Comparison of ENCODE assay signal across 1 cellular context in the genomic region with DNA sequence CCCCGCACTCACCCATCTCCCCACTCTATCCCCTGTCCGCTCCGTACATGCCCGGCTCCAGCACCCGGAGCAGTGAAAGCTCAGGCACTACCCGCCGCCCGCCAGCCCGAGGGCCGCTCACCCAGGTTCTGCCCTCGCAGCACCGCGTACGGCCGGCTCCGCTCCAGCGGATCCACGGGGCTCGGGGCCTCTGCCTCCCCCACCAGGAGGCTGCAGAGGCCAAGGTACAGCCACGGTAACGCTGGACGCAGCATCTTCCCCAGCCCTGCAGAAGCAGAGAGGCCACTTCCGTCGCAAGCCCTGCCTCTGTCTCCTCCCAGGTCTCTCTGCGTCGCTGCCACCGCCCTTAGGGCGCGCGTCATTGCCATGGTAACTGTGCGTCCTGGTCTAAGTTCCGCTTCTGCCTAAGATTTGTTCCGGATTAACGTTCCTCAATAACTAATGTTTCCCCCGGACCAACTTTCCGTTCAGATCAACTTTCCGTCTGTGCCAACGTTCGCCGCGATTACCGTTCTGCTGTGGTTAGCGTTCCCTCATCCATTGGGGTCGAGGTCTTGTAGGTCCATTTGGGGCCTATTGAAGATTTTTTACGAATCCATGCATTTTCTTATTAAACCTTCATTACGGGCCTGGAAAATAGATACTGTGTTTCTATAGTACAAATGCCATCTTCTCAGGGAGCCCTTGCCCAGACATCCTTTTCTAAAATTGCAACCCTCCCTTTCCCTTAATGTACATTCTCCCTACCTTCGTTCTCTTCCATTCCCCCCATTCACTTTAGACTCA.
TF ChIP-seq lines count a peak whose summit lies in the region.

A gene with protein sequence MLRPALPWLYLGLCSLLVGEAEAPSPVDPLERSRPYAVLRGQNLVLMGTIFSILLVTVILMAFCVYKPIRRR (minus strand): TSS at position 281 of the 786 bp plus-strand sequence. CDS start 27 bp downstream, at position 254.

TF ChIP-seq in K562, 482 proteins besides CTCF, POLR2A, EP300 and RAD21 (continued from another document and continues in another):
- TF ChIP-seq, protein P1, sequence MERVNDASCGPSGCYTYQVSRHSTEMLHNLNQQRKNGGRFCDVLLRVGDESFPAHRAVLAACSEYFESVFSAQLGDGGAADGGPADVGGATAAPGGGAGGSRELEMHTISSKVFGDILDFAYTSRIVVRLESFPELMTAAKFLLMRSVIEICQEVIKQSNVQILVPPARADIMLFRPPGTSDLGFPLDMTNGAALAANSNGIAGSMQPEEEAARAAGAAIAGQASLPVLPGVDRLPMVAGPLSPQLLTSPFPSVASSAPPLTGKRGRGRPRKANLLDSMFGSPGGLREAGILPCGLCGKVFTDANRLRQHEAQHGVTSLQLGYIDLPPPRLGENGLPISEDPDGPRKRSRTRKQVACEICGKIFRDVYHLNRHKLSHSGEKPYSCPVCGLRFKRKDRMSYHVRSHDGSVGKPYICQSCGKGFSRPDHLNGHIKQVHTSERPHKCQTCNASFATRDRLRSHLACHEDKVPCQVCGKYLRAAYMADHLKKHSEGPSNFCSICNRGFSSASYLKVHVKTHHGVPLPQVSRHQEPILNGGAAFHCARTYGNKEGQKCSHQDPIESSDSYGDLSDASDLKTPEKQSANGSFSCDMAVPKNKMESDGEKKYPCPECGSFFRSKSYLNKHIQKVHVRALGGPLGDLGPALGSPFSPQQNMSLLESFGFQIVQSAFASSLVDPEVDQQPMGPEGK (CRISPR knock-in tag; IDR thresholded peaks at IDR 0.05; ENCODE audit: borderline replicate concordance): no peak
- TF ChIP-seq, protein P2, sequence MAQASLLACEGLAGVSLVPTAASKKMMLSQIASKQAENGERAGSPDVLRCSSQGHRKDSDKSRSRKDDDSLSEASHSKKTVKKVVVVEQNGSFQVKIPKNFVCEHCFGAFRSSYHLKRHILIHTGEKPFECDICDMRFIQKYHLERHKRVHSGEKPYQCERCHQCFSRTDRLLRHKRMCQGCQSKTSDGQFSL (CRISPR knock-in tag; IDR thresholded peaks at IDR 0.05): peak; percentile 90
- TF ChIP-seq, protein P2 (tag; IDR thresholded peaks at IDR 0.05): no peak
- no peak for TF ChIP-seq MCM3 (IDR thresholded peaks at IDR 0.05)
- no peak for TF ChIP-seq ZNF75A (CRISPR knock-in tag; IDR thresholded peaks at IDR 0.05)
- TF ChIP-seq SAFB (IDR thresholded peaks at IDR 0.05; ENCODE audit: borderline replicate concordance, low read depth, low read length): no peak
- TF ChIP-seq MAFG (tag; conservative IDR thresholded peaks at IDR 0.05): no peak; the same call in 1 of the 2 replicates
- TF ChIP-seq, protein P3, sequence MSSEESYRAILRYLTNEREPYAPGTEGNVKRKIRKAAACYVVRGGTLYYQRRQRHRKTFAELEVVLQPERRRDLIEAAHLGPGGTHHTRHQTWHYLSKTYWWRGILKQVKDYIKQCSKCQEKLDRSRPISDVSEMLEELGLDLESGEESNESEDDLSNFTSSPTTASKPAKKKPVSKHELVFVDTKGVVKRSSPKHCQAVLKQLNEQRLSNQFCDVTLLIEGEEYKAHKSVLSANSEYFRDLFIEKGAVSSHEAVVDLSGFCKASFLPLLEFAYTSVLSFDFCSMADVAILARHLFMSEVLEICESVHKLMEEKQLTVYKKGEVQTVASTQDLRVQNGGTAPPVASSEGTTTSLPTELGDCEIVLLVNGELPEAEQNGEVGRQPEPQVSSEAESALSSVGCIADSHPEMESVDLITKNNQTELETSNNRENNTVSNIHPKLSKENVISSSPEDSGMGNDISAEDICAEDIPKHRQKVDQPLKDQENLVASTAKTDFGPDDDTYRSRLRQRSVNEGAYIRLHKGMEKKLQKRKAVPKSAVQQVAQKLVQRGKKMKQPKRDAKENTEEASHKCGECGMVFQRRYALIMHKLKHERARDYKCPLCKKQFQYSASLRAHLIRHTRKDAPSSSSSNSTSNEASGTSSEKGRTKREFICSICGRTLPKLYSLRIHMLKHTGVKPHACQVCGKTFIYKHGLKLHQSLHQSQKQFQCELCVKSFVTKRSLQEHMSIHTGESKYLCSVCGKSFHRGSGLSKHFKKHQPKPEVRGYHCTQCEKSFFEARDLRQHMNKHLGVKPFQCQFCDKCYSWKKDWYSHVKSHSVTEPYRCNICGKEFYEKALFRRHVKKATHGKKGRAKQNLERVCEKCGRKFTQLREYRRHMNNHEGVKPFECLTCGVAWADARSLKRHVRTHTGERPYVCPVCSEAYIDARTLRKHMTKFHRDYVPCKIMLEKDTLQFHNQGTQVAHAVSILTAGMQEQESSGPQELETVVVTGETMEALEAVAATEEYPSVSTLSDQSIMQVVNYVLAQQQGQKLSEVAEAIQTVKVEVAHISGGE (CRISPR knock-in tag; IDR thresholded peaks at IDR 0.05): peak; percentile 91 to 99 (median 97)
- no peak for TF ChIP-seq ZNF175 (CRISPR knock-in tag; IDR thresholded peaks at IDR 0.05; ENCODE audit: low read depth)
- TF ChIP-seq, protein P4, sequence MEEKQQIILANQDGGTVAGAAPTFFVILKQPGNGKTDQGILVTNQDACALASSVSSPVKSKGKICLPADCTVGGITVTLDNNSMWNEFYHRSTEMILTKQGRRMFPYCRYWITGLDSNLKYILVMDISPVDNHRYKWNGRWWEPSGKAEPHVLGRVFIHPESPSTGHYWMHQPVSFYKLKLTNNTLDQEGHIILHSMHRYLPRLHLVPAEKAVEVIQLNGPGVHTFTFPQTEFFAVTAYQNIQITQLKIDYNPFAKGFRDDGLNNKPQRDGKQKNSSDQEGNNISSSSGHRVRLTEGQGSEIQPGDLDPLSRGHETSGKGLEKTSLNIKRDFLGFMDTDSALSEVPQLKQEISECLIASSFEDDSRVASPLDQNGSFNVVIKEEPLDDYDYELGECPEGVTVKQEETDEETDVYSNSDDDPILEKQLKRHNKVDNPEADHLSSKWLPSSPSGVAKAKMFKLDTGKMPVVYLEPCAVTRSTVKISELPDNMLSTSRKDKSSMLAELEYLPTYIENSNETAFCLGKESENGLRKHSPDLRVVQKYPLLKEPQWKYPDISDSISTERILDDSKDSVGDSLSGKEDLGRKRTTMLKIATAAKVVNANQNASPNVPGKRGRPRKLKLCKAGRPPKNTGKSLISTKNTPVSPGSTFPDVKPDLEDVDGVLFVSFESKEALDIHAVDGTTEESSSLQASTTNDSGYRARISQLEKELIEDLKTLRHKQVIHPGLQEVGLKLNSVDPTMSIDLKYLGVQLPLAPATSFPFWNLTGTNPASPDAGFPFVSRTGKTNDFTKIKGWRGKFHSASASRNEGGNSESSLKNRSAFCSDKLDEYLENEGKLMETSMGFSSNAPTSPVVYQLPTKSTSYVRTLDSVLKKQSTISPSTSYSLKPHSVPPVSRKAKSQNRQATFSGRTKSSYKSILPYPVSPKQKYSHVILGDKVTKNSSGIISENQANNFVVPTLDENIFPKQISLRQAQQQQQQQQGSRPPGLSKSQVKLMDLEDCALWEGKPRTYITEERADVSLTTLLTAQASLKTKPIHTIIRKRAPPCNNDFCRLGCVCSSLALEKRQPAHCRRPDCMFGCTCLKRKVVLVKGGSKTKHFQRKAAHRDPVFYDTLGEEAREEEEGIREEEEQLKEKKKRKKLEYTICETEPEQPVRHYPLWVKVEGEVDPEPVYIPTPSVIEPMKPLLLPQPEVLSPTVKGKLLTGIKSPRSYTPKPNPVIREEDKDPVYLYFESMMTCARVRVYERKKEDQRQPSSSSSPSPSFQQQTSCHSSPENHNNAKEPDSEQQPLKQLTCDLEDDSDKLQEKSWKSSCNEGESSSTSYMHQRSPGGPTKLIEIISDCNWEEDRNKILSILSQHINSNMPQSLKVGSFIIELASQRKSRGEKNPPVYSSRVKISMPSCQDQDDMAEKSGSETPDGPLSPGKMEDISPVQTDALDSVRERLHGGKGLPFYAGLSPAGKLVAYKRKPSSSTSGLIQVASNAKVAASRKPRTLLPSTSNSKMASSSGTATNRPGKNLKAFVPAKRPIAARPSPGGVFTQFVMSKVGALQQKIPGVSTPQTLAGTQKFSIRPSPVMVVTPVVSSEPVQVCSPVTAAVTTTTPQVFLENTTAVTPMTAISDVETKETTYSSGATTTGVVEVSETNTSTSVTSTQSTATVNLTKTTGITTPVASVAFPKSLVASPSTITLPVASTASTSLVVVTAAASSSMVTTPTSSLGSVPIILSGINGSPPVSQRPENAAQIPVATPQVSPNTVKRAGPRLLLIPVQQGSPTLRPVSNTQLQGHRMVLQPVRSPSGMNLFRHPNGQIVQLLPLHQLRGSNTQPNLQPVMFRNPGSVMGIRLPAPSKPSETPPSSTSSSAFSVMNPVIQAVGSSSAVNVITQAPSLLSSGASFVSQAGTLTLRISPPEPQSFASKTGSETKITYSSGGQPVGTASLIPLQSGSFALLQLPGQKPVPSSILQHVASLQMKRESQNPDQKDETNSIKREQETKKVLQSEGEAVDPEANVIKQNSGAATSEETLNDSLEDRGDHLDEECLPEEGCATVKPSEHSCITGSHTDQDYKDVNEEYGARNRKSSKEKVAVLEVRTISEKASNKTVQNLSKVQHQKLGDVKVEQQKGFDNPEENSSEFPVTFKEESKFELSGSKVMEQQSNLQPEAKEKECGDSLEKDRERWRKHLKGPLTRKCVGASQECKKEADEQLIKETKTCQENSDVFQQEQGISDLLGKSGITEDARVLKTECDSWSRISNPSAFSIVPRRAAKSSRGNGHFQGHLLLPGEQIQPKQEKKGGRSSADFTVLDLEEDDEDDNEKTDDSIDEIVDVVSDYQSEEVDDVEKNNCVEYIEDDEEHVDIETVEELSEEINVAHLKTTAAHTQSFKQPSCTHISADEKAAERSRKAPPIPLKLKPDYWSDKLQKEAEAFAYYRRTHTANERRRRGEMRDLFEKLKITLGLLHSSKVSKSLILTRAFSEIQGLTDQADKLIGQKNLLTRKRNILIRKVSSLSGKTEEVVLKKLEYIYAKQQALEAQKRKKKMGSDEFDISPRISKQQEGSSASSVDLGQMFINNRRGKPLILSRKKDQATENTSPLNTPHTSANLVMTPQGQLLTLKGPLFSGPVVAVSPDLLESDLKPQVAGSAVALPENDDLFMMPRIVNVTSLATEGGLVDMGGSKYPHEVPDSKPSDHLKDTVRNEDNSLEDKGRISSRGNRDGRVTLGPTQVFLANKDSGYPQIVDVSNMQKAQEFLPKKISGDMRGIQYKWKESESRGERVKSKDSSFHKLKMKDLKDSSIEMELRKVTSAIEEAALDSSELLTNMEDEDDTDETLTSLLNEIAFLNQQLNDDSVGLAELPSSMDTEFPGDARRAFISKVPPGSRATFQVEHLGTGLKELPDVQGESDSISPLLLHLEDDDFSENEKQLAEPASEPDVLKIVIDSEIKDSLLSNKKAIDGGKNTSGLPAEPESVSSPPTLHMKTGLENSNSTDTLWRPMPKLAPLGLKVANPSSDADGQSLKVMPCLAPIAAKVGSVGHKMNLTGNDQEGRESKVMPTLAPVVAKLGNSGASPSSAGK (IDR thresholded peaks at IDR 0.05): peak; percentile 36
- TF ChIP-seq, protein P5, sequence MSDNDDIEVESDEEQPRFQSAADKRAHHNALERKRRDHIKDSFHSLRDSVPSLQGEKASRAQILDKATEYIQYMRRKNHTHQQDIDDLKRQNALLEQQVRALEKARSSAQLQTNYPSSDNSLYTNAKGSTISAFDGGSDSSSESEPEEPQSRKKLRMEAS (CRISPR knock-in tag; IDR thresholded peaks at IDR 0.05): peak; percentile 50
- TF ChIP-seq, protein P6, sequence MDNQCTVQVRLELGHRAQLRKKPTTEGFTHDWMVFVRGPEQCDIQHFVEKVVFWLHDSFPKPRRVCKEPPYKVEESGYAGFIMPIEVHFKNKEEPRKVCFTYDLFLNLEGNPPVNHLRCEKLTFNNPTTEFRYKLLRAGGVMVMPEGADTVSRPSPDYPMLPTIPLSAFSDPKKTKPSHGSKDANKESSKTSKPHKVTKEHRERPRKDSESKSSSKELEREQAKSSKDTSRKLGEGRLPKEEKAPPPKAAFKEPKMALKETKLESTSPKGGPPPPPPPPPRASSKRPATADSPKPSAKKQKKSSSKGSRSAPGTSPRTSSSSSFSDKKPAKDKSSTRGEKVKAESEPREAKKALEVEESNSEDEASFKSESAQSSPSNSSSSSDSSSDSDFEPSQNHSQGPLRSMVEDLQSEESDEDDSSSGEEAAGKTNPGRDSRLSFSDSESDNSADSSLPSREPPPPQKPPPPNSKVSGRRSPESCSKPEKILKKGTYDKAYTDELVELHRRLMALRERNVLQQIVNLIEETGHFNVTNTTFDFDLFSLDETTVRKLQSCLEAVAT (IDR thresholded peaks at IDR 0.05): no peak; a peak in 1 of 4 replicates
- 0 out of 2 replicates have a peak, but pooled peaks have one; percentile 62 for TF ChIP-seq PML (IDR thresholded peaks at IDR 0.05; ENCODE audit: low read length)
- TF ChIP-seq, protein P7, sequence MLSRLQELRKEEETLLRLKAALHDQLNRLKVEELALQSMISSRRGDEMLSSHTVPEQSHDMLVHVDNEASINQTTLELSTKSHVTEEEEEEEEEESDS (CRISPR knock-in tag; IDR thresholded peaks at IDR 0.05): no peak
- no peak for TF ChIP-seq ZKSCAN1 (IDR thresholded peaks at IDR 0.05; ENCODE audit: low read depth, low read length)
- TF ChIP-seq, protein P8, sequence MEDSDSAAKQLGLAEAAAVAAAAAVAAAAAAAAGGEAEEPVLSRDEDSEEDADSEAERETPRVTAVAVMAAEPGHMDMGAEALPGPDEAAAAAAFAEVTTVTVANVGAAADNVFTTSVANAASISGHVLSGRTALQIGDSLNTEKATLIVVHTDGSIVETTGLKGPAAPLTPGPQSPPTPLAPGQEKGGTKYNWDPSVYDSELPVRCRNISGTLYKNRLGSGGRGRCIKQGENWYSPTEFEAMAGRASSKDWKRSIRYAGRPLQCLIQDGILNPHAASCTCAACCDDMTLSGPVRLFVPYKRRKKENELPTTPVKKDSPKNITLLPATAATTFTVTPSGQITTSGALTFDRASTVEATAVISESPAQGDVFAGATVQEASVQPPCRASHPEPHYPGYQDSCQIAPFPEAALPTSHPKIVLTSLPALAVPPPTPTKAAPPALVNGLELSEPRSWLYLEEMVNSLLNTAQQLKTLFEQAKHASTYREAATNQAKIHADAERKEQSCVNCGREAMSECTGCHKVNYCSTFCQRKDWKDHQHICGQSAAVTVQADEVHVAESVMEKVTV (CRISPR knock-in tag; IDR thresholded peaks at IDR 0.05): no peak
- TF ChIP-seq ZNF197 (CRISPR knock-in tag; IDR thresholded peaks at IDR 0.05; ENCODE audit: low read depth): 0 out of 2 replicates have a peak, but pooled peaks have one; percentile 42
- TF ChIP-seq DPF2 (IDR thresholded peaks at IDR 0.05): peak; percentile 71
- TF ChIP-seq, protein P9, sequence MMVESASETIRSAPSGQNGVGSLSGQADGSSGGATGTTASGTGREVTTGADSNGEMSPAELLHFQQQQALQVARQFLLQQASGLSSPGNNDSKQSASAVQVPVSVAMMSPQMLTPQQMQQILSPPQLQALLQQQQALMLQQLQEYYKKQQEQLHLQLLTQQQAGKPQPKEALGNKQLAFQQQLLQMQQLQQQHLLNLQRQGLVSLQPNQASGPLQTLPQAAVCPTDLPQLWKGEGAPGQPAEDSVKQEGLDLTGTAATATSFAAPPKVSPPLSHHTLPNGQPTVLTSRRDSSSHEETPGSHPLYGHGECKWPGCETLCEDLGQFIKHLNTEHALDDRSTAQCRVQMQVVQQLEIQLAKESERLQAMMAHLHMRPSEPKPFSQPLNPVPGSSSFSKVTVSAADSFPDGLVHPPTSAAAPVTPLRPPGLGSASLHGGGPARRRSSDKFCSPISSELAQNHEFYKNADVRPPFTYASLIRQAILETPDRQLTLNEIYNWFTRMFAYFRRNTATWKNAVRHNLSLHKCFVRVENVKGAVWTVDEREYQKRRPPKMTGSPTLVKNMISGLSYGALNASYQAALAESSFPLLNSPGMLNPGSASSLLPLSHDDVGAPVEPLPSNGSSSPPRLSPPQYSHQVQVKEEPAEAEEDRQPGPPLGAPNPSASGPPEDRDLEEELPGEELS (CRISPR knock-in tag; IDR thresholded peaks at IDR 0.05; ENCODE audit: borderline replicate concordance): no peak; the same call in 1 of the 2 replicates
- TF ChIP-seq ILF3 (IDR thresholded peaks at IDR 0.05; ENCODE audit: borderline replicate concordance): no peak
- no peak for TF ChIP-seq ZNF41 (CRISPR knock-in tag; conservative IDR thresholded peaks at IDR 0.05)
- peak; percentile 39; the same call in 1 of the 2 replicates for TF ChIP-seq TAF7 (tag; IDR thresholded peaks at IDR 0.05)
